Comparison of ENCODE assay signal across 8 cellular contexts in genomic region chr10:5888352-5888751, GRCh38. TPM values are rescaled to one million over a fixed set of nuclear protein-coding genes. Genes with fewer than 3 reads are reported as not detected.
DNase-seq lines count a peak whose midpoint lies in the region; ATAC-seq and TF ChIP-seq lines count a peak whose summit lies in the region.

No MANE protein-coding gene starts in this region.

- peak overlapping the region; percentile 36; the same call in 1 of the 3 replicates for H2BK15ac ChIP-seq in IMR-90 (ENCODE audit: low read depth, low read length)

- H3K9ac ChIP-seq in IMR-90 (ENCODE audit: low read depth, low read length) = peak overlapping the region; percentile 80

- peak overlapping the region; percentile 14 for H4K5ac ChIP-seq in IMR-90 (ENCODE audit: low read depth, low read length)

- H3K27me3 ChIP-seq in IMR-90 (ENCODE audit: control insufficient read depth, insufficient read depth, low read length) = no peaks in the 10 kb centered on the region
- no peaks in the 10 kb centered on the region for H3K27me3 ChIP-seq in right lobe of liver
- H3K27me3 ChIP-seq in upper lobe of left lung = no peaks in the 10 kb centered on the region

- H2BK20ac ChIP-seq in IMR-90 (ENCODE audit: low read depth, low read length) = no peak overlapping the region

- DNase-seq in AML-193 (lab: John Stamatoyannopoulos, UW) = peak; percentile 12 to 49
- DNase-seq in IMR-90 = peak; percentile 56
- peak; percentile 13 for DNase-seq in astrocyte of the spinal cord (ENCODE audit: low read depth, low spot score)
- DNase-seq in right lobe of liver = no peak
- no peak for DNase-seq in upper lobe of left lung
- no peak for DNase-seq in NCI-H345 (lab: John Stamatoyannopoulos, UW)
- no peak for DNase-seq in activated CD8-positive, alpha-beta memory T cell treated with anti-CD3 and anti-CD28 coated beads for 24 hours

- in situ Hi-C loops in IMR-90 (cut with MboI; ENCODE audit: low sequenced_read_pairs) (loop anchor here (10.0 kb wide), 1 partner anchor 204 kb away; the partner anchor contains the start of gene TASOR2), astrocyte of the spinal cord (cut with HindIII; ENCODE audit: low sequenced_read_pairs) (no loop called here)

- H2BK120ac ChIP-seq in IMR-90 (ENCODE audit: low read depth, low read length) = no peak overlapping the region; the same call in 1 of the 2 replicates

- no peak for TF ChIP-seq RAD21 in IMR-90 (IDR thresholded peaks at IDR 0.05; ENCODE audit: low read length)

- ATAC-seq in IMR-90 (ENCODE audit: low read depth) = no peak
- no peak for ATAC-seq in right lobe of liver
- no peak for ATAC-seq in upper lobe of left lung (ENCODE audit: low FRiP score in 2 of 2)
- no peak for ATAC-seq in GM19397 (IDR thresholded peaks at IDR 0.05; ENCODE audit: unreplicated experiment)

- H4K91ac ChIP-seq in IMR-90 (ENCODE audit: insufficient read depth, low read depth, low read length) = peak overlapping the region; percentile 16; the same call in 1 of the 2 replicates

- TF ChIP-seq CTCF in IMR-90 (conservative IDR thresholded peaks at IDR 0.05; ENCODE audit: low read depth, low read length) (no peak), astrocyte of the spinal cord (IDR thresholded peaks at IDR 0.05; ENCODE audit: low read depth, low read length) (no peak), right lobe of liver (IDR thresholded peaks at IDR 0.05) (no peak), upper lobe of left lung (IDR thresholded peaks at IDR 0.05) (no peak)

- CTCF ChIA-PET in IMR-90 (lab: Yijun Ruan, JAX) = interaction anchor here (1.3 kb wide), 1 partner anchor 258 kb away, joined by 5 read pairs; no protein-coding TSS in a partner anchor

- POLR2A ChIA-PET in IMR-90 (lab: Charles Lee; ENCODE audit: unreplicated experiment) = no interaction called here

- H3K14ac ChIP-seq in IMR-90 (replicated peaks; ENCODE audit: low read depth, low read length) = peak overlapping the region; percentile 28

- H2AK9ac ChIP-seq in IMR-90 (replicated peaks; ENCODE audit: low read depth, low read length, poor library complexity) = peak overlapping the region; percentile 94

- peaks cover 39% of the 10 kb centered on the region for H4K20me1 ChIP-seq in IMR-90 (ENCODE audit: insufficient read depth, low read length)

- H3K4me1 ChIP-seq in IMR-90 (ENCODE audit: control insufficient read depth, insufficient read depth, low read length) (peaks cover 14% of the 10 kb centered on the region), right lobe of liver (peaks cover 0 to 38% (median 5%) of the 10 kb centered on the region in 4 donors), upper lobe of left lung (peaks cover 29 to 40% (median 33%) of the 10 kb centered on the region in 4 donors)

- no TSS peak for BruUV-seq in IMR-90 (replicated peaks; lab: Mats Ljungman, UMichigan)

- H3K27ac ChIP-seq in IMR-90 (ENCODE audit: insufficient read depth, low read length) (peak overlapping the region; percentile 83; the same call in 1 of the 2 replicates), right lobe of liver (no peak overlapping the region), upper lobe of left lung (peak overlapping the region in 3 of 4 donors; percentile 73 to 83 (median 82))

- H3K56ac ChIP-seq in IMR-90 (ENCODE audit: extremely low read depth, insufficient read depth, low read length) = peak overlapping the region; percentile 12; the same call in 1 of the 2 replicates

- intact Hi-C loops in IMR-90 (cut with micrococcal nuclease) = loop anchor here (1.0 to 5.0 kb wide), 3 partner anchors 76 to 201 kb away; partner anchors contain the start of genes GDI2 and IL15RA
- intact Hi-C loops in right lobe of liver (cut with DNase I) = no loop called here

- peak overlapping the region; percentile 48; the same call in 1 of the 2 replicates for H2AK5ac ChIP-seq in IMR-90 (ENCODE audit: low read depth, low read length)

- H3K4me2 ChIP-seq in IMR-90 (ENCODE audit: low read depth, low read length) = peak overlapping the region; percentile 96

- peak overlapping the region; percentile 71 for H2BK5ac ChIP-seq in IMR-90 (ENCODE audit: low read depth, low read length, poor library complexity, severe bottlenecking)

- no peaks in the 10 kb centered on the region for H3K9me3 ChIP-seq in IMR-90 (ENCODE audit: control insufficient read depth, insufficient read depth, low read length)
- H3K9me3 ChIP-seq in right lobe of liver = no peaks in the 10 kb centered on the region
- H3K9me3 ChIP-seq in upper lobe of left lung = no peaks in the 10 kb centered on the region

- no peak for TF ChIP-seq EP300 in upper lobe of left lung (IDR thresholded peaks at IDR 0.05)

- H2AFZ ChIP-seq in IMR-90 (replicated peaks; ENCODE audit: low read length, poor library complexity) = peak overlapping the region; percentile 99

- peak overlapping the region; percentile 59 for H3K18ac ChIP-seq in IMR-90 (ENCODE audit: low read depth, low read length)

- H3K4ac ChIP-seq in IMR-90 (ENCODE audit: low read depth, low read length) = peak overlapping the region; percentile 70; the same call in 1 of the 2 replicates

- H3K9me1 ChIP-seq in IMR-90 (ENCODE audit: insufficient read depth, low read length) = peaks cover 15% of the 10 kb centered on the region

- H3K79me1 ChIP-seq in IMR-90 (ENCODE audit: low read depth in 1 of 2, low read length in 2 of 2) = peaks cover 29 to 43% of the 10 kb centered on the region in 2 experiments

- WGBS in IMR-90 (ENCODE audit: extremely low coverage in 2 of 2, insufficient read length in 1 of 2), 2 experiments = 40% methylated on average over 4 of the region's 10 CpGs; no CpG with 5 or more reads in 1 of the 2 experiments
- 22% methylated on average over 8 of the region's 10 CpGs for WGBS in right lobe of liver (ENCODE audit: insufficient coverage, low coverage, low lambda C conversion rate, missing lambda C conversion rate)
- 25 to 30% methylated on average over 10 of the region's 10 CpGs for WGBS in upper lobe of left lung, 2 donors

- peak overlapping the region; percentile 60 for H3K4me3 ChIP-seq in IMR-90 (ENCODE audit: insufficient read depth, low read depth, low read length)
- peak overlapping the region; percentile 63 for H3K4me3 ChIP-seq in astrocyte of the spinal cord (ENCODE audit: low read depth, low read length)
- H3K4me3 ChIP-seq in right lobe of liver = peak overlapping the region; percentile 75 to 87 (median 87)
- H3K4me3 ChIP-seq in upper lobe of left lung = peak overlapping the region; percentile 77 to 99 (median 96)

- dilution Hi-C loops in IMR-90 (cut with HindIII; ENCODE audit: low sequenced_read_pairs, unreplicated experiment) = no loop called here

- peak overlapping the region in 1 of 2 experiments; percentile 33; a peak in 1 of 4 replicates for H4K8ac ChIP-seq in IMR-90 (ENCODE audit: low read depth in 2 of 2, low read length in 2 of 2)

- H3K36me3 ChIP-seq in IMR-90 (ENCODE audit: control insufficient read depth, insufficient read depth, low read length) (peaks cover 16% of the 10 kb centered on the region), right lobe of liver (no peaks in the 10 kb centered on the region), upper lobe of left lung (peaks cover 0 to 21% (median 12%) of the 10 kb centered on the region in 4 donors)

- TF ChIP-seq POLR2A in IMR-90 (IDR thresholded peaks at IDR 0.05; ENCODE audit: low read depth, low read length) = no peak
- TF ChIP-seq POLR2A in right lobe of liver (IDR thresholded peaks at IDR 0.05) = no peak
- no peak for TF ChIP-seq POLR2A in upper lobe of left lung (IDR thresholded peaks at IDR 0.05)

- peak overlapping the region; percentile 90 for H3K23ac ChIP-seq in IMR-90 (ENCODE audit: low read depth, low read length)

TF ChIP-seq in IMR-90, 13 proteins besides CTCF, POLR2A, EP300 and RAD21:
- TF ChIP-seq CEBPB (IDR thresholded peaks at IDR 0.05; ENCODE audit: low read depth, low read length) = peak; percentile 76
- no peak for TF ChIP-seq CHD1 (IDR thresholded peaks at IDR 0.05; ENCODE audit: low read depth, low read length)

RNA-seq across cellular contexts. Expression of gene ANKRD16, which starts 1.3 kb away (rescaled TPM):
- total RNA-seq in IMR-90 (2012; rRNA removed) (3.3 and 5.7 TPM in 2 replicates), right lobe of liver (1 to 10 TPM; 1.8 to 6.1 (median 4.1) TPM), upper lobe of left lung (10 to 100 TPM in 2 of 6 donors, 1 to 10 TPM in 4; 4.3 to 27.2 (median 7.5) TPM)
- 5.1 and 6.3 TPM in 2 replicates for polyA plus RNA-seq in IMR-90 (2012; rRNA removed)
- 2.9 and 5.4 TPM in 2 replicates for polyA plus RNA-seq in IMR-90 (2012; cell fraction: cytosol; rRNA removed)
- 11.0 and 15.6 TPM in 2 replicates for polyA plus RNA-seq in IMR-90 (2012; cell fraction: nucleus; rRNA removed; ENCODE audit: low replicate concordance)

RNA-seq across cellular contexts. Expression of gene FBH1, which starts 1.7 kb away (rescaled TPM):
- total RNA-seq in IMR-90 (2012; rRNA removed) (60.8 and 72.2 TPM in 2 replicates), right lobe of liver (10 to 100 TPM; 30.8 to 38.6 (median 35.8) TPM), upper lobe of left lung (100 to 1,000 TPM in 2 of 6 donors, 10 to 100 TPM in 4; 62.4 to 186 (median 77.4) TPM)
- polyA plus RNA-seq in IMR-90 (2012; rRNA removed) = 48.8 and 59.3 TPM in 2 replicates
- 34.7 and 41.0 TPM in 2 replicates for polyA plus RNA-seq in IMR-90 (2012; cell fraction: cytosol; rRNA removed)
- 128 and 139 TPM in 2 replicates for polyA plus RNA-seq in IMR-90 (2012; cell fraction: nucleus; rRNA removed; ENCODE audit: low replicate concordance)

Comparison
In these comparisons a context has a peak if more than half of its experiments do, and no peak if none do; other contexts are left out.
1. DNase-seq: peak in AML-193 (2 of 2), IMR-90 (single experiment) and astrocyte of the spinal cord (single experiment); none in right lobe of liver (0 of 3), upper lobe of left lung (0 of 2), NCI-H345 (single experiment) and activated CD8-positive, alpha-beta memory T cell treated with anti-CD3 and anti-CD28 coated beads for 24 hours (single experiment).
2. H3K27ac ChIP-seq: peak in IMR-90 (single experiment) and upper lobe of left lung (3 of 4); none in right lobe of liver (0 of 3).
3. Peak in every context shown above with its lines, with median percentiles within 50 percentile points of each other: H3K4me3 ChIP-seq.